Comparison of ENCODE assay signal across 18 cellular contexts in the genomic region with DNA sequence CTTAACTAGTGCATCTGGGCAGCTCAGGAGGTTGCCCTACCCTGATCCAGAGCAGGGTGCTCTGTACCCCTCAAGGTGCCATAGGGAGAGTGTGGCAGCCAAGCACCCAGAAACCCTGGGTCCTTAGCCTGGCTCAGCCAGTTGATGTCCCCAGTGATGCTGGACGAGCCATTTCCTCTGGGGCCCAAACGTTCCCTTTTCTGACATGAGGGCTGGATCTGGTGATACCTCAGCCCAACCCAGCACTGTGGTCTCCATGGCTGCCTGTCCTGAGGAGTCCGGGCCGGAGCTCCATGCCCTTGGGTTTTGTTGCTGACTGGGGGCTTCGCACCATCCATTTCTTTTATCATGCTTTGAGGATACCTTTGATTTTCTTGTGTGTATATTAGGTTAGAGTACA.
"Had no signal": no experiment of that assay in that cellular context is flagged by ENCODE, and none has a peak within 500 bp of the region (broad histone marks: within the 10 kb centered on the region; RNA-seq: fewer than 3 reads in every experiment).

No MANE protein-coding gene starts in this region.

- H3K4me3 Mint-ChIP-seq: dendritic cell treated with granulocyte-macrophage colony-stimulating factor and Interleukin-4, amounts not matched to agents 40 ng/mL and 50 ng/mL, for 4 days; effector memory CD8-positive, alpha-beta T cell; nephron progenitor cell; stimulated activated naive B cell treated with anti-CD40 and anti-IgM and Interleukin-4, amounts not matched to agents 10 μg/mL and 1 μg/mL and 100 μg/mL, for 72 hours; stimulated activated naive CD8-positive, alpha-beta T cell treated with anti-CD3 and anti-CD28 coated beads, Interleukin-15, amount 100 ng/mL, for 72 hours had no signal

- H3K4me1 Mint-ChIP-seq: nephron progenitor cell had no signal

- H3K4me1 ChIP-seq: testis, tibial nerve had no signal

- H3K36me3 Mint-ChIP-seq: stimulated activated naive B cell treated with anti-CD40 and anti-IgM and Interleukin-4, amounts not matched to agents 10 μg/mL and 1 μg/mL and 100 μg/mL, for 72 hours had no signal

- H3K4me3 ChIP-seq: testis, tibial nerve, upper lobe of right lung had no signal

- H3K36me3 ChIP-seq: spleen, tibial nerve, upper lobe of right lung had no signal

- H3K27me3 Mint-ChIP-seq: dendritic cell treated with granulocyte-macrophage colony-stimulating factor and Interleukin-4, amounts not matched to agents 40 ng/mL and 50 ng/mL, for 4 days; effector memory CD8-positive, alpha-beta T cell; naive B cell; stimulated activated naive B cell treated with anti-CD40 and anti-IgM and Interleukin-4, amounts not matched to agents 10 μg/mL and 1 μg/mL and 100 μg/mL, for 72 hours; stimulated activated naive CD8-positive, alpha-beta T cell treated with anti-CD3 and anti-CD28 coated beads, Interleukin-15, amount 100 ng/mL, for 72 hours had no signal

- H3K27ac ChIP-seq: testis, tibial nerve, upper lobe of right lung had no signal

- H3K27me3 ChIP-seq: spleen, testis, tibial nerve, upper lobe of right lung had no signal

- H3K9me3 ChIP-seq: testis, tibial nerve, upper lobe of right lung had no signal

- H3K9me3 Mint-ChIP-seq: dendritic cell treated with granulocyte-macrophage colony-stimulating factor and Interleukin-4, amounts not matched to agents 40 ng/mL and 50 ng/mL, for 4 days had no signal

- DNase-seq: effector memory CD8-positive, alpha-beta T cell; foreskin melanocyte; head of caudate nucleus; hippocampal formation; kidney glomerular epithelial cell; mesendoderm; naive B cell; nephron progenitor cell; spleen; stimulated activated CD4-positive, alpha-beta T cell treated with anti-CD3 and anti-CD28 coated beads, Interleukin-2, amount 100 ng/mL, for 24 hours; stimulated activated CD4-positive, alpha-beta T cell treated with anti-CD3 and anti-CD28 coated beads, Interleukin-4, amount 100 ng/mL, for 4 hours; stimulated activated naive B cell treated with anti-CD40 and anti-IgM and Interleukin-4, amounts not matched to agents 10 μg/mL and 1 μg/mL and 100 μg/mL, for 72 hours; stimulated activated naive CD8-positive, alpha-beta T cell treated with anti-CD3 and anti-CD28 coated beads, Interleukin-15, amount 100 ng/mL, for 72 hours; testis; upper lobe of right lung had no signal

- H3K27ac Mint-ChIP-seq: dendritic cell treated with granulocyte-macrophage colony-stimulating factor and Interleukin-4, amounts not matched to agents 40 ng/mL and 50 ng/mL, for 4 days; effector memory CD8-positive, alpha-beta T cell; naive B cell; nephron progenitor cell; stimulated activated naive B cell treated with anti-CD40 and anti-IgM and Interleukin-4, amounts not matched to agents 10 μg/mL and 1 μg/mL and 100 μg/mL, for 72 hours had no signal

- ATAC-seq: effector memory CD8-positive, alpha-beta T cell; sciatic nerve; stimulated activated naive B cell treated with anti-CD40 and anti-IgM and Interleukin-4, amounts not matched to agents 10 μg/mL and 1 μg/mL and 100 μg/mL, for 72 hours; stimulated activated naive CD8-positive, alpha-beta T cell treated with anti-CD3 and anti-CD28 coated beads, Interleukin-15, amount 100 ng/mL, for 72 hours; upper lobe of right lung had no signal
